Comparison of ENCODE assay signal across 23 cellular contexts in the genomic region with DNA sequence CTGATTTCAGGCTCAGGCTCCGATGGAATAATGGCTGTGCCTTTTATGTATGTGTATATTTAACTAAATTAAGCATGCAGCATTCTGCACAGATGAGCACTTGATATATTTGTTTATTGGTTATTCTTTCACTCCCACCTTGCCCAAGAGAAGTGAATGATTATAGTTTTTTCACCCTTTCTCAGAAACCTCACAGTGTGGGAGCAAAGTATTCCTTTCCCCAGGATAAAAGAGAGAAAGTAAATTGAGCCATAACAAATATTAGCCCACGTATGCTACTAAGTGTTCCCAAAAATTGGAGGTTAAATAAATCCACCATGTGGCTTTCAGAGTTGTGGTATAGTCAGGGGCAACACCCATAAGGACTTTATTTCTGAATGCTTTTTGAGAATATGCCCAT.
"Had no signal": no experiment of that assay in that cellular context is flagged by ENCODE, and none has a peak within 500 bp of the region (broad histone marks: within the 10 kb centered on the region; RNA-seq: fewer than 3 reads in every experiment).

No MANE protein-coding gene starts in this region.

- H3K36me3 ChIP-seq: ascending aorta, SJSA1 had no signal

- ATAC-seq: activated CD8-positive, alpha-beta memory T cell treated with anti-CD3 and anti-CD28 coated beads, Interleukin-2, amount 10 ng/mL, durations not matched to agents 7 days and 5 days; activated naive CD4-positive, alpha-beta T cell treated with anti-CD3 and anti-CD28 coated beads, Interleukin-2, amount 50 U/mL, for 72 hours; activated naive CD8-positive, alpha-beta T cell treated with anti-CD3 and anti-CD28 coated beads, Interleukin-2, amount 50 U/mL, for 24 hours; activated T-cell treated with anti-CD3 and anti-CD28 coated beads, Interleukin-2, amount 50 U/mL, for 4 hours; PC-3; T-helper 17 cell had no signal

- H3K4me1 ChIP-seq: ascending aorta, SJSA1 had no signal

- DNase-seq: activated B cell treated with CpG ODN at 0.5 μM for 24 hours; activated CD4-positive, alpha-beta T cell treated with anti-CD3 and anti-CD28 coated beads for 1 hour; activated CD4-positive, alpha-beta T cell treated with anti-CD3 and anti-CD28 coated beads, Interleukin-2, amount 10 ng/mL, durations not matched to agents 24 days and 14 days; activated CD4-positive, alpha-beta T cell treated with anti-CD3 and anti-CD28 coated beads, Interleukin-2, amount 50 U/mL, for 48 hours; activated CD8-positive, alpha-beta memory T cell treated with anti-CD3 and anti-CD28 coated beads, Interleukin-2, amount 10 ng/mL, durations not matched to agents 7 days and 5 days; activated effector memory CD4-positive, alpha-beta T cell treated with anti-CD3 and anti-CD28 coated beads, Interleukin-2, amount 50 U/mL, for 16 hours; activated naive CD4-positive, alpha-beta T cell treated with Interleukin-2 at 50 U/mL for 16 hours; activated naive CD8-positive, alpha-beta T cell treated with anti-CD3 and anti-CD28 coated beads, Interleukin-2, amount 50 U/mL, for 24 hours; activated T-cell treated with anti-CD3 and anti-CD28 coated beads, Interleukin-2, amount 50 U/mL, for 4 hours; amniotic stem cell; NCI-H1092; NCI-H1436; NCI-H187 treated with DMSO at 0.1 percent for 48 hours; NCI-H446; NCI-H524; PC-3; SHP77; T-helper 17 cell; T-helper 9 cell had no signal

- H3K27me3 ChIP-seq: ascending aorta had no signal

- H3K9me3 ChIP-seq: ascending aorta, SJSA1 had no signal

- H3K4me3 ChIP-seq: ascending aorta, SJSA1 had no signal

- H3K27ac ChIP-seq: ascending aorta, KMS-11, SJSA1 had no signal
